In the genomic region with DNA sequence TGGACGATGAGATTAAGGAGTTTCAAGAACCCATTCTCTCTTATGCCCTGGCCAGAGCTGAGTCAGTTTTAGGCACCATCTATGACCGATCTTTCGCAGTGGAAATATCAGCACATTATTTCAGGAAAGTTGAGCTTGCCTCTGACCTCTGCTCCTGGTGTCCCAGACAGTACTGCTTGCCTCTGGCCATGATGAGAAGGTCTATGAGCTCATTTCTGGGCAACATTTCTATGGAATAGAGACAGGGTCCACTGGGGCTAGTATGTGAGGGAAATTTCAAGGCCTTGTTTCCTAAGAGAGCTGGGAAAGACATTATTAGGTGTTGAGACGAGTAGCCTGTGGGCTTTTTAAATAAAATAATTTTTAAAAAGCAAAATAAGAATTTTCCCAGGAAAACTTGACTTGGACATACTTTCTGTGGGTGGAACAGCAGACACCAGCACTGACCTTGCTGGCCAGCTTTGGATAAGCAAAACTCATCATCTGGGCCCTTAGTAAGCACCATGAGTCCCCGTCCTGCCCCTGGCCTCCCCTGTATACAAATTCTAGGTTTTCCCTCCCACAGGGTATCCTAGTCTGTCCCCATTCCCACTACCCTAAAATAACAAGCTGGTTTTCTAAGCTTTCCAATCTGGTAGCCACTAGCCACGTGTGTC, we compare ENCODE assay signal across 23 cellular contexts. TPM values are rescaled to one million over a fixed set of nuclear protein-coding genes. Genes with fewer than 3 reads are reported as not detected.
"Had no signal": no experiment of that assay in that cellular context is flagged by ENCODE, and none has a peak within 500 bp of the region (broad histone marks: within the 10 kb centered on the region; RNA-seq: fewer than 3 reads in every experiment).

No MANE protein-coding gene starts in this region.

- H3K36me3 ChIP-seq: ascending aorta, Peyer's patch had no signal

- H3K27ac ChIP-seq: ascending aorta, Peyer's patch had no signal

- DNase-seq: activated CD4-positive, alpha-beta T cell treated with anti-CD3 and anti-CD28 coated beads for 48 hours; activated CD4-positive, alpha-beta T cell treated with anti-CD3 and anti-CD28 coated beads, Interleukin-2, amount 50 U/mL, for 4 hours; activated CD4-positive, CD25-positive, alpha-beta regulatory T cell treated with anti-CD3 and anti-CD28 coated beads, Interleukin-2, amount 50 U/mL, for 72 hours; activated CD8-positive, alpha-beta memory T cell treated with anti-CD3 and anti-CD28 coated beads, Interleukin-2, amount 50 U/mL, for 48 hours; activated CD8-positive, alpha-beta T cell treated with anti-CD3 and anti-CD28 coated beads, Interleukin-2, amount 10 ng/mL, durations not matched to agents 7 days and 5 days; activated naive CD4-positive, alpha-beta T cell treated with anti-CD3 and anti-CD28 coated beads, Interleukin-2, amount 50 U/mL, for 16 hours; activated naive CD8-positive, alpha-beta T cell treated with anti-CD3 and anti-CD28 coated beads, Interleukin-2, amount 10 ng/mL, durations not matched to agents 7 days and 5 days; activated T-cell treated with anti-CD3 and anti-CD28 coated beads, Interleukin-2, amount 50 U/mL, for 1 hour; IMR-90; Kasumi-1; KBM-7; NCI-H1105 treated with DMSO at 0.1 percent for 48 hours; NCI-H1436 treated with DMSO at 0.1 percent for 48 hours; NCI-H187 treated with DMSO at 0.1 percent for 48 hours; NCI-H2081 treated with DMSO at 0.1 percent for 48 hours; NCI-H446; NCI-H524; Peyer's patch; SIG-M5; T-helper 17 cell; T-helper 9 cell had no signal

- H3K4me3 ChIP-seq: ascending aorta, Peyer's patch had no signal

- H3K27me3 ChIP-seq: ascending aorta, Peyer's patch had no signal

- H3K4me1 ChIP-seq: ascending aorta, Peyer's patch had no signal

- ATAC-seq: activated CD8-positive, alpha-beta T cell treated with anti-CD3 and anti-CD28 coated beads, Interleukin-2, amount 10 ng/mL, durations not matched to agents 7 days and 5 days; T-helper 17 cell; WTC11 had no signal

- H3K9me3 ChIP-seq: ascending aorta, Peyer's patch had no signal

RNA-seq across cellular contexts. Expression of a gene that starts 43.4 kb away (rescaled TPM):
- total RNA-seq: activated CD8-positive, alpha-beta T cell treated with anti-CD3 and anti-CD28 coated beads, Interleukin-2, amount 10 ng/mL, durations not matched to agents 7 days and 5 days; activated naive CD8-positive, alpha-beta T cell treated with anti-CD3 and anti-CD28 coated beads, Interleukin-2, amount 10 ng/mL, durations not matched to agents 7 days and 5 days; T-helper 17 cell had no signal
